In the genomic region with DNA sequence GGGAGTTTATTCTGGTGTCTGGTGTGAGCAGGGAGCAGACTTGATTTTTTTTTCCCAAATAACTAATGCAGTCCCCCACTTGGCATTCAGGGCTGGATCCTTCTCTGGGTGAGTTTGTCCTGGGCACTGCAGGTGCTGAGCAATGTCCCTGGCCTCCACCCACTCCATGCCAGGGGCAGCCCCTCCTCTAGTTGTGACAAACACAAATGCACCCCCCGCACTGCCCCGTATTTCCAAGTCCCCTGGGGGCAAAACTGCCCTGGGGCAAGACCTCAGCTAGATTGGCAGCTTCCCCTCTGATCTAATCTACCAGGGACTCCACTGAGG, we compare ENCODE assay signal across 8 cellular contexts. TPM values are rescaled to one million over a fixed set of nuclear protein-coding genes. Genes with fewer than 3 reads are reported as not detected.
A peak's percentile ranks its signal among the peaks of the same experiment; 100 is the strongest.
DNase-seq lines count a peak whose midpoint lies in the region; ATAC-seq and TF ChIP-seq lines count a peak whose summit lies in the region.

No MANE protein-coding gene starts in this region.

- peaks cover 84% of the 10 kb centered on the region for H3K79me2 ChIP-seq in Loucy (ENCODE audit: insufficient read depth, low read length)

- ATAC-seq in GM18907 (IDR thresholded peaks at IDR 0.05; ENCODE audit: unreplicated experiment) (peak; percentile 7), GM18519 (IDR thresholded peaks at IDR 0.05; ENCODE audit: low FRiP score, unreplicated experiment) (no peak)

- in situ Hi-C loops in G401 (cut with HindIII; ENCODE audit: low sequenced_read_pairs) = no loop called here

- H3K36me3 ChIP-seq in Loucy (ENCODE audit: insufficient read depth, low read length) (no peaks in the 10 kb centered on the region), spleen (peaks cover 0 to 33% (median 3%) of the 10 kb centered on the region in 6 donors), adrenal gland (replicated peaks in 1 of 2) (no peaks in the 10 kb centered on the region)
- H3K36me3 ChIP-seq in effector memory CD4-positive, alpha-beta T cell (ENCODE audit: control insufficient read depth, insufficient read depth, low read length) = peaks cover 12% of the 10 kb centered on the region

- H3K4me2 ChIP-seq in Loucy (ENCODE audit: low read depth, low read length, poor library complexity, severe bottlenecking) = peak overlapping the region; percentile 88

- TF ChIP-seq CTCF in Loucy (conservative IDR thresholded peaks at IDR 0.05; ENCODE audit: low read length) = no peak
- no peak for TF ChIP-seq CTCF in spleen (IDR thresholded peaks at IDR 0.05 in 8 of 11, conservative IDR thresholded peaks at IDR 0.05 in 3 of 11)
- no peak for TF ChIP-seq CTCF in adrenal gland (IDR thresholded peaks at IDR 0.05)

- peak overlapping the region; percentile 57 for H3K27ac ChIP-seq in effector memory CD4-positive, alpha-beta T cell (ENCODE audit: insufficient read depth, low read length, poor library complexity, severe bottlenecking)
- peak overlapping the region; percentile 27 to 98 (median 95) for H3K27ac ChIP-seq in spleen
- H3K27ac ChIP-seq in adrenal gland = peak overlapping the region in 2 of 5 donors; percentile 85 to 93

- H3K4me1 ChIP-seq in Loucy (ENCODE audit: insufficient read depth, low read length, poor library complexity, severe bottlenecking) = peaks cover 70% of the 10 kb centered on the region
- H3K4me1 ChIP-seq in effector memory CD4-positive, alpha-beta T cell (ENCODE audit: control insufficient read depth, insufficient read depth, low read length, poor library complexity, severe bottlenecking) = peaks cover 74% of the 10 kb centered on the region
- peaks cover 73 to 100% (median 97%) of the 10 kb centered on the region in 6 donors for H3K4me1 ChIP-seq in spleen
- H3K4me1 ChIP-seq in adrenal gland (replicated peaks in 1 of 2) = peaks cover 3 to 72% of the 10 kb centered on the region in 2 donors

- no peaks in the 10 kb centered on the region for H4K20me1 ChIP-seq in Loucy (ENCODE audit: insufficient read depth, low read length, poor library complexity, severe bottlenecking)

- no peak for TF ChIP-seq POLR2A in spleen (IDR thresholded peaks at IDR 0.05)
- TF ChIP-seq POLR2A in adrenal gland (IDR thresholded peaks at IDR 0.05) = no peak

- DNase-seq in effector memory CD4-positive, alpha-beta T cell = no peak
- DNase-seq in spleen = no peak
- no peak for DNase-seq in activated CD8-positive, alpha-beta memory T cell treated with anti-CD3 and anti-CD28 coated beads, Interleukin-2, amount 50 U/mL, for 48 hours
- no peak for DNase-seq in adrenal gland
- no peak for DNase-seq in G401 (ENCODE audit: low spot score)

- no peaks in the 10 kb centered on the region for H3K27me3 ChIP-seq in Loucy (ENCODE audit: insufficient read depth, low read length, poor library complexity, severe bottlenecking)
- H3K27me3 ChIP-seq in effector memory CD4-positive, alpha-beta T cell (replicated peaks; ENCODE audit: control insufficient read depth, insufficient read depth, low read length, poor library complexity, severe bottlenecking) = no peaks in the 10 kb centered on the region
- H3K27me3 ChIP-seq in spleen (replicated peaks in 1 of 7) = no peaks in the 10 kb centered on the region
- H3K27me3 ChIP-seq in adrenal gland = no peaks in the 10 kb centered on the region

- H3K9me3 ChIP-seq in Loucy (ENCODE audit: insufficient read depth, low read depth, low read length) = no peaks in the 10 kb centered on the region
- H3K9me3 ChIP-seq in effector memory CD4-positive, alpha-beta T cell (ENCODE audit: control insufficient read depth, low read length) = no peaks in the 10 kb centered on the region
- H3K9me3 ChIP-seq in spleen = no peaks in the 10 kb centered on the region
- H3K9me3 ChIP-seq in adrenal gland (replicated peaks in 1 of 3) = no peaks in the 10 kb centered on the region

- peak overlapping the region; percentile 90 for H3K9ac ChIP-seq in Loucy (ENCODE audit: low read depth, low read length, poor library complexity, severe bottlenecking)

- H2AFZ ChIP-seq in Loucy (ENCODE audit: low read length) = no peak overlapping the region

- H3K9me2 ChIP-seq in Loucy (replicated peaks; ENCODE audit: low read depth, low read length) = no peaks in the 10 kb centered on the region

- H3K4me3 ChIP-seq in Loucy (ENCODE audit: low read length, poor library complexity, severe bottlenecking) (peak overlapping the region; percentile 71), spleen (peak overlapping the region in 6 of 8 donors; percentile 3 to 58 (median 22)), adrenal gland (no peak overlapping the region)
- no peak overlapping the region for H3K4me3 ChIP-seq in effector memory CD4-positive, alpha-beta T cell (ENCODE audit: insufficient read depth, low read depth, low read length, poor library complexity, severe bottlenecking)

- intact Hi-C loops in spleen (cut with DNase I; ENCODE audit: low total_unique reads) (no loop called here), adrenal gland (cut with DNase I) (no loop called here)

- peaks cover 3% of the 10 kb centered on the region; the same call in 1 of the 2 replicates for H3F3A ChIP-seq in Loucy (ENCODE audit: low read depth)

- 17 to 47% (median 37%) methylated on average over 2 of the region's 2 CpGs for WGBS in spleen, 5 donors
- WGBS in adrenal gland, 4 donors = 50 to 80% (median 68%) methylated on average over 1 to 2 of the region's 2 CpGs; no CpG with 5 or more reads in 1 of the 4 donors

RNA-seq across cellular contexts. Expression of a gene that starts 6.4 kb away (rescaled TPM):
- 100 to 1,000 TPM in 5 of 7 donors, 10 to 100 TPM in 2; 80.8 to 161 (median 124) TPM for total RNA-seq in spleen
- polyA plus RNA-seq in spleen = 10 to 100 TPM; 24.2 to 48.7 (median 37.6) TPM
- 10 to 100 TPM; 25.5 to 54.0 (median 45.2) TPM for total RNA-seq in adrenal gland
- 10 to 100 TPM; 13.6 to 22.4 (median 16.0) TPM for polyA plus RNA-seq in adrenal gland
- total RNA-seq in G401 (2014; rRNA removed; shearing (Covaris generic)) = 20.6 and 29.0 TPM in 2 replicates

RNA-seq across cellular contexts. Expression of a gene that starts 7.0 kb away (rescaled TPM):
- total RNA-seq in spleen = 1 to 10 TPM; 1.9 to 5.8 (median 3.7) TPM
- polyA plus RNA-seq in spleen = 10 to 100 TPM; 13.6 to 25.9 (median 16.7) TPM
- total RNA-seq in adrenal gland = 1 to 10 TPM in 6 of 8 donors, under 1 TPM in 2; 0.69 to 8.7 (median 2.1) TPM
- 10 to 100 TPM in 2 of 3 donors, 1 to 10 TPM in 1; 2.6 to 24.6 (median 17.4) TPM for polyA plus RNA-seq in adrenal gland
- 0.25 and 4.0 TPM in 2 replicates for total RNA-seq in G401 (2014; rRNA removed; shearing (Covaris generic))

RNA-seq across cellular contexts. Expression of a gene that starts 38.6 kb away (rescaled TPM):
- total RNA-seq in spleen (100 to 1,000 TPM; 212 to 389 (median 265) TPM), adrenal gland (100 to 1,000 TPM; 106 to 440 (median 171) TPM)
- polyA plus RNA-seq in spleen (100 to 1,000 TPM in 1 of 3 donors, 10 to 100 TPM in 2; 88.2 to 154 (median 90.0) TPM), adrenal gland (100 to 1,000 TPM in 2 of 3 donors, 10 to 100 TPM in 1; 30.4 to 238 (median 140) TPM)
- 113 and 118 TPM in 2 replicates for total RNA-seq in G401 (2014; rRNA removed; shearing (Covaris generic))

Comparison
In these comparisons a context has a peak if more than half of its experiments do, and no peak if none do; other contexts are left out.
1. H3K4me3 ChIP-seq: peak in Loucy (single experiment) and spleen (6 of 8); none in effector memory CD4-positive, alpha-beta T cell (single experiment) and adrenal gland (0 of 4).